13 cellular contexts compared by ENCODE assay signal in the genomic region with DNA sequence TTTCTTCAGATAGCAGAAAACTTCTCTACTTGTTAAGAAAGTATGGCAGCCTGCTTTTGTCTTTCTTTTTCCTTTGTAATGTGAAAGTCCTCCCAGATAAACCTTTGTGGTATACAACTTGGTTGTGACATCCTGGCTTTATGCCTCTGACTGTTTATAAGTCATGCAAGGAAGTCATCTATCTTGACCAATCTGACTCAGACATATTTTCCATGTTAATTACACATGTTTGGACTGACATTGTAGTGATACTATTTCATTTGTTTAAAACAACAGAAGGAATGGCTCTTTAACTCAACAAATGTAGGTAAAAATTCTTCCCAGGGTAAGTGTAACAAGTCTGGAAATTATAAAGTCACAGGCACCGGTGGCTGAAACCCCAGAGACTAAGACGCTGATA.
DNase-seq lines count a peak whose midpoint lies in the region; ATAC-seq and TF ChIP-seq lines count a peak whose summit lies in the region.
"Had no signal": no experiment of that assay in that cellular context is flagged by ENCODE, and none has a peak within 500 bp of the region (broad histone marks: within the 10 kb centered on the region; RNA-seq: fewer than 3 reads in every experiment).

No MANE protein-coding gene starts in this region.

- H3K4me3 Mint-ChIP-seq in brain, result peak overlapping the region in 1 of 5 experiments; percentile 35

- no peaks in the 10 kb centered on the region for H3K27me3 Mint-ChIP-seq in brain

- H3K36me3 Mint-ChIP-seq in brain, result no peaks in the 10 kb centered on the region

- H3K36me3 ChIP-seq in left ventricle myocardium inferior, result no peaks in the 10 kb centered on the region
- H3K36me3 ChIP-seq: vagina had no signal

- peak overlapping the region in 3 of 5 experiments; percentile 52 to 70 (median 67) for H3K27ac Mint-ChIP-seq in brain

- TF ChIP-seq CTCF in brain (conservative IDR thresholded peaks at IDR 0.05) (no peak), left ventricle myocardium inferior (IDR thresholded peaks at IDR 0.05; ENCODE audit: borderline replicate concordance) (no peak)

- no peaks in the 10 kb centered on the region for H3K27me3 ChIP-seq in left ventricle myocardium inferior (ENCODE audit: low read depth)
- H3K27me3 ChIP-seq: vagina had no signal

- H3K27ac ChIP-seq in left ventricle myocardium inferior (replicated peaks), result peak overlapping the region; percentile 69
- H3K27ac ChIP-seq: vagina had no signal

- no peaks in the 10 kb centered on the region for H3K9me3 ChIP-seq in left ventricle myocardium inferior (replicated peaks)
- H3K9me3 ChIP-seq: vagina had no signal

- peaks cover 69% of the 10 kb centered on the region for H3K4me1 ChIP-seq in left ventricle myocardium inferior
- H3K4me1 ChIP-seq: vagina had no signal

- H3K9me3 Mint-ChIP-seq in brain, result no peaks in the 10 kb centered on the region

- peaks cover 59% of the 10 kb centered on the region for H3K4me1 Mint-ChIP-seq in brain

- intact Hi-C loops in left ventricle myocardium inferior (cut with micrococcal nuclease), result no loop called here

- H3K4me3 ChIP-seq in left ventricle myocardium inferior (no peak overlapping the region), skeletal muscle cell (ENCODE audit: low read depth, low read length) (no peak overlapping the region)
- H3K4me3 ChIP-seq: vagina had no signal

- ATAC-seq in HG02840 (IDR thresholded peaks at IDR 0.05; ENCODE audit: low FRiP score, unreplicated experiment) (no peak), HG03439 (IDR thresholded peaks at IDR 0.05; ENCODE audit: unreplicated experiment) (no peak)

- peak; percentile 95 for DNase-seq in HCEC 1CT
- no peak for DNase-seq in left ventricle myocardium inferior
- peak; percentile 76 for DNase-seq in skeletal muscle cell (ENCODE audit: low read depth)
- no peak for DNase-seq in NCI-H69 (lab: John Stamatoyannopoulos, UW)
- DNase-seq in SHP77 treated with DMSO at 0.1 percent for 48 hours (lab: John Stamatoyannopoulos, UW), result no peak
- DNase-seq: central memory CD4-positive, alpha-beta T cell; DMS79; occipital lobe; T-helper 2 cell had no signal

Comparison
In these comparisons a context has a peak if more than half of its experiments do, and no peak if none do; other contexts are left out.
1. DNase-seq: peak in HCEC 1CT (single experiment) and skeletal muscle cell (single experiment); none in left ventricle myocardium inferior (single experiment), NCI-H69 (single experiment) and SHP77 treated with DMSO at 0.1 percent for 48 hours (single experiment).